In the genomic region with DNA sequence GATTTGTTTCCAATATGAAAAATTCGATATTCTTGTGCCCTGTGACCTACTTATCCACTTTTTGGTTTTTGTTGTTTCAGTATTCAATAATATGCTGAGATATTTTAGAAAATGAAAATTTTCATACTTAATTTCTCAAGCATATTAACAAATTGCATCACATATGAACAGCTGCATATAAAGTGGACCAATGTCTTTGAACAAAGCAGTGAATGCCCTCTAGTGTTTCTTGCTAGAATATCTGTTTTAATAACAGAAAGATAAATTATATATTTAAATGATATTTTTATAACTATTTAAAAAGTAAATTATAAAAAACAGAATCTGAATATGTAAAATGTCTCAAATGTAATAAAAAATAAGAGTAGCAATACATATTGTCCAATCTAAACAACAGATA, we compare ENCODE assay signal across 15 cellular contexts. TPM values are rescaled to one million over a fixed set of nuclear protein-coding genes. Genes with fewer than 3 reads are reported as not detected.
A peak's percentile ranks its signal among the peaks of the same experiment; 100 is the strongest.
DNase-seq lines count a peak whose midpoint lies in the region; ATAC-seq and TF ChIP-seq lines count a peak whose summit lies in the region.
"Had no signal": no experiment of that assay in that cellular context is flagged by ENCODE, and none has a peak within 500 bp of the region (broad histone marks: within the 10 kb centered on the region; RNA-seq: fewer than 3 reads in every experiment).

No MANE protein-coding gene starts in this region.

- ATAC-seq in stimulated activated naive B cell treated with anti-CD40 and anti-IgM and Interleukin-4, amounts not matched to agents 10 μg/mL and 1 μg/mL and 100 μg/mL, for 72 hours (replicated peaks): no peak
- ATAC-seq: heart left ventricle, T-helper 17 cell had no signal

- H3K36me3 ChIP-seq in Loucy (ENCODE audit: insufficient read depth, low read length) (no peaks in the 10 kb centered on the region), thyroid gland (no peaks in the 10 kb centered on the region)
- H3K36me3 ChIP-seq: BLaER1, heart left ventricle had no signal

- TF ChIP-seq CTCF in Loucy (conservative IDR thresholded peaks at IDR 0.05; ENCODE audit: low read length): peak; percentile 23; the same call in 1 of the 2 replicates
- peak; percentile 52 to 63 for TF ChIP-seq CTCF in brain (conservative IDR thresholded peaks at IDR 0.05)
- TF ChIP-seq CTCF in mesothelial cell of epicardium (IDR thresholded peaks at IDR 0.05; ENCODE audit: unreplicated experiment): peak; percentile 38
- no peak for TF ChIP-seq CTCF in Calu3 (IDR thresholded peaks at IDR 0.05; ENCODE audit: unreplicated experiment)
- peak in 1 of 6 experiments; percentile 18 for TF ChIP-seq CTCF in thyroid gland (IDR thresholded peaks at IDR 0.05)

- no peaks in the 10 kb centered on the region for H3K9me3 ChIP-seq in Loucy (ENCODE audit: insufficient read depth, low read depth, low read length)
- no peaks in the 10 kb centered on the region for H3K9me3 ChIP-seq in thyroid gland
- H3K9me3 ChIP-seq: BLaER1 had no signal

- H3K27me3 Mint-ChIP-seq in brain (no peaks in the 10 kb centered on the region), mesothelial cell of epicardium (ENCODE audit: low read depth) (peaks cover 8% of the 10 kb centered on the region), Calu3 (ENCODE audit: unreplicated experiment) (no peaks in the 10 kb centered on the region)
- peaks cover 5 to 7% of the 10 kb centered on the region in 2 donors for H3K27me3 Mint-ChIP-seq in stimulated activated naive B cell treated with anti-CD40 and anti-IgM and Interleukin-4, amounts not matched to agents 10 μg/mL and 1 μg/mL and 100 μg/mL, for 72 hours

- no peak for TF ChIP-seq POLR2A in thyroid gland (IDR thresholded peaks at IDR 0.05)

- H3K27me3 ChIP-seq in Loucy (ENCODE audit: insufficient read depth, low read length, poor library complexity, severe bottlenecking) (no peaks in the 10 kb centered on the region), thyroid gland (no peaks in the 10 kb centered on the region)
- H3K27me3 ChIP-seq: BLaER1 had no signal

- H3F3A ChIP-seq in Loucy (ENCODE audit: low read depth): no peaks in the 10 kb centered on the region

- H4K20me1 ChIP-seq in Loucy (ENCODE audit: insufficient read depth, low read length, poor library complexity, severe bottlenecking): no peaks in the 10 kb centered on the region
- H4K20me1 ChIP-seq: BLaER1 had no signal

- no peaks in the 10 kb centered on the region for H3K9me2 ChIP-seq in Loucy (replicated peaks; ENCODE audit: low read depth, low read length)

- H3K9me3 Mint-ChIP-seq in brain (no peaks in the 10 kb centered on the region), mesothelial cell of epicardium (no peaks in the 10 kb centered on the region), Calu3 (ENCODE audit: low read depth, unreplicated experiment) (no peaks in the 10 kb centered on the region)
- no peaks in the 10 kb centered on the region for H3K9me3 Mint-ChIP-seq in stimulated activated naive B cell treated with anti-CD40 and anti-IgM and Interleukin-4, amounts not matched to agents 10 μg/mL and 1 μg/mL and 100 μg/mL, for 72 hours
- H3K9me3 Mint-ChIP-seq: central memory CD8-positive, alpha-beta T cell had no signal

- H3K27ac Mint-ChIP-seq in brain (no peak overlapping the region), mesothelial cell of epicardium (no peak overlapping the region), Calu3 (ENCODE audit: unreplicated experiment) (no peak overlapping the region)
- no peak overlapping the region for H3K27ac Mint-ChIP-seq in stimulated activated naive B cell treated with anti-CD40 and anti-IgM and Interleukin-4, amounts not matched to agents 10 μg/mL and 1 μg/mL and 100 μg/mL, for 72 hours
- H3K27ac Mint-ChIP-seq: T-helper 17 cell had no signal

- H3K9ac ChIP-seq in Loucy (ENCODE audit: low read depth, low read length, poor library complexity, severe bottlenecking): no peak overlapping the region
- H3K9ac ChIP-seq: BLaER1 had no signal

- CTCF ChIA-PET in Calu3 (lab: Charles Lee): no interaction called here

- H3K79me2 ChIP-seq in Loucy (ENCODE audit: insufficient read depth, low read length): no peaks in the 10 kb centered on the region

- DNase-seq in NCI-H1092 treated with DMSO at 0.1 percent for 48 hours (lab: John Stamatoyannopoulos, UW): peak; percentile 16
- DNase-seq in NCI-H1092 (lab: John Stamatoyannopoulos, UW): no peak
- DNase-seq in mesothelial cell of epicardium (ENCODE audit: low spot score in 2 of 2, unreplicated experiment in 2 of 2): no peak
- no peak for DNase-seq in Calu3
- DNase-seq in thyroid gland: no peak
- no peak for DNase-seq in stimulated activated naive B cell treated with anti-CD40 and anti-IgM and Interleukin-4, amounts not matched to agents 10 μg/mL and 1 μg/mL and 100 μg/mL, for 72 hours
- DNase-seq: activated T-cell treated with anti-CD3 and anti-CD28 coated beads for 4 hours, heart left ventricle, midbrain, T-helper 17 cell had no signal

- H3K4me1 Mint-ChIP-seq in brain (peaks cover 9% of the 10 kb centered on the region), mesothelial cell of epicardium (peaks cover 13% of the 10 kb centered on the region), Calu3 (ENCODE audit: low read depth, unreplicated experiment) (no peaks in the 10 kb centered on the region)
- no peaks in the 10 kb centered on the region for H3K4me1 Mint-ChIP-seq in stimulated activated naive B cell treated with anti-CD40 and anti-IgM and Interleukin-4, amounts not matched to agents 10 μg/mL and 1 μg/mL and 100 μg/mL, for 72 hours
- H3K4me1 Mint-ChIP-seq: central memory CD8-positive, alpha-beta T cell; T-helper 17 cell had no signal

- no peaks in the 10 kb centered on the region for H3K4me1 ChIP-seq in Loucy (ENCODE audit: insufficient read depth, low read length, poor library complexity, severe bottlenecking)
- H3K4me1 ChIP-seq in thyroid gland: no peaks in the 10 kb centered on the region
- H3K4me1 ChIP-seq: BLaER1, heart left ventricle had no signal

- intact Hi-C loops in Calu3 (cut with micrococcal nuclease; ENCODE audit: unreplicated experiment) (no loop called here), thyroid gland (cut with DNase I) (no loop called here)

- H3K27ac ChIP-seq in thyroid gland: no peak overlapping the region
- H3K27ac ChIP-seq: BLaER1, heart left ventricle, skin epidermis had no signal

- H3K4me3 ChIP-seq in Loucy (ENCODE audit: low read length, poor library complexity, severe bottlenecking) (no peak overlapping the region), thyroid gland (replicated peaks in 1 of 3) (no peak overlapping the region)
- H3K4me3 ChIP-seq: BLaER1, heart left ventricle, skin epidermis had no signal

- no peak overlapping the region for H3K4me2 ChIP-seq in Loucy (ENCODE audit: low read depth, low read length, poor library complexity, severe bottlenecking)
- H3K4me2 ChIP-seq: BLaER1 had no signal

- no TSS peak for BruUV-seq in Calu3 (replicated peaks; lab: Mats Ljungman, UMichigan)

- no peak overlapping the region for H2AFZ ChIP-seq in Loucy (ENCODE audit: low read length)

- H3K36me3 Mint-ChIP-seq in brain: no peaks in the 10 kb centered on the region
- no peaks in the 10 kb centered on the region for H3K36me3 Mint-ChIP-seq in mesothelial cell of epicardium
- no peaks in the 10 kb centered on the region for H3K36me3 Mint-ChIP-seq in Calu3 (ENCODE audit: insufficient read depth, unreplicated experiment)
- no peaks in the 10 kb centered on the region for H3K36me3 Mint-ChIP-seq in stimulated activated naive B cell treated with anti-CD40 and anti-IgM and Interleukin-4, amounts not matched to agents 10 μg/mL and 1 μg/mL and 100 μg/mL, for 72 hours

- 89 to 93% methylated on average over 1 of the region's 1 CpG for WGBS in thyroid gland, 2 donors

- H3K4me3 Mint-ChIP-seq in brain (no peak overlapping the region), mesothelial cell of epicardium (no peak overlapping the region), Calu3 (ENCODE audit: low read depth, unreplicated experiment) (no peak overlapping the region)
- H3K4me3 Mint-ChIP-seq in stimulated activated naive B cell treated with anti-CD40 and anti-IgM and Interleukin-4, amounts not matched to agents 10 μg/mL and 1 μg/mL and 100 μg/mL, for 72 hours: no peak overlapping the region
- H3K4me3 Mint-ChIP-seq: central memory CD8-positive, alpha-beta T cell; T-helper 17 cell had no signal

RNA-seq across cellular contexts. Expression of a gene that starts 31.7 kb away (rescaled TPM):
- 0.78 TPM for polyA plus RNA-seq in brain (ENCODE audit: insufficient read depth, low read depth, low replicate concordance)
- total RNA-seq in mesothelial cell of epicardium (25.0 to 27.7 TPM (median 26.2 TPM) in 3 replicates), Calu3 (2022) (4.6 and 4.8 TPM in 2 replicates), thyroid gland (10 to 100 TPM; 11.4 to 23.0 (median 12.8) TPM)
